Comparison of ENCODE assay signal across 28 cellular contexts in genomic region chr5:101440173-101440572, GRCh38.
"Had no signal": no experiment of that assay in that cellular context is flagged by ENCODE, and none has a peak within 500 bp of the region (broad histone marks: within the 10 kb centered on the region; RNA-seq: fewer than 3 reads in every experiment).

No MANE protein-coding gene starts in this region.

- H3K27ac ChIP-seq: left lung, lower lobe of right lung, neural progenitor cell, parathyroid adenoma, psoas muscle, right atrium auricular region, right lobe of liver, tibial nerve, uterus had no signal

- H3K27ac Mint-ChIP-seq: immature natural killer cell; natural killer cell; nephron progenitor cell; neural progenitor cell; stimulated activated memory B cell treated with anti-CD40 and anti-IgM and Interleukin-4, amounts not matched to agents 10 μg/mL and 1 μg/mL and 100 μg/mL, for 72 hours; stimulated activated naive CD8-positive, alpha-beta T cell treated with anti-CD3 and anti-CD28 coated beads, Interleukin-15, amount 100 ng/mL, for 72 hours; type B pancreatic cell had no signal

- H3K27me3 Mint-ChIP-seq: stimulated activated memory B cell treated with anti-CD40 and anti-IgM and Interleukin-4, amounts not matched to agents 10 μg/mL and 1 μg/mL and 100 μg/mL, for 72 hours; stimulated activated naive CD8-positive, alpha-beta T cell treated with anti-CD3 and anti-CD28 coated beads, Interleukin-15, amount 100 ng/mL, for 72 hours; type B pancreatic cell had no signal

- DNase-seq: hypothalamus; immature natural killer cell; kidney; left colon; left lung; lower lobe of right lung; mammary epithelial cell; mesenchymal stem cell; natural killer cell; nephron progenitor cell; nucleus accumbens; psoas muscle; right lobe of liver; stimulated activated CD4-positive, alpha-beta T cell treated with anti-CD3 and anti-CD28 coated beads, Interleukin-1b, Interleukin-23, amount 100 ng/mL, for 48 hours; stimulated activated CD4-positive, alpha-beta T cell treated with anti-CD3 and anti-CD28 coated beads, Interleukin-2, amount 100 ng/mL, for 48 hours; stimulated activated CD4-positive, alpha-beta T cell treated with anti-CD3 and anti-CD28 coated beads, Interleukin-4, amount 100 ng/mL, for 4 hours; stimulated activated CD8-positive, alpha-beta memory T cell treated with anti-CD3 and anti-CD28 coated beads, Interleukin-4, amount 100 ng/mL, for 48 hours; stimulated activated naive CD4-positive, alpha-beta T cell treated with Interleukin-2 at 50 U/mL for 16 hours; stimulated activated naive CD8-positive, alpha-beta T cell treated with anti-CD3 and anti-CD28 coated beads, Interleukin-15, amount 100 ng/mL, for 72 hours; substantia nigra; uterus had no signal

- H2AFZ ChIP-seq: neural progenitor cell, parathyroid adenoma had no signal

- H3K4me2 ChIP-seq: neural progenitor cell, smooth muscle cell had no signal

- H3K9ac ChIP-seq: neural progenitor cell, parathyroid adenoma had no signal

- H3K9me3 ChIP-seq: lower lobe of right lung, psoas muscle, right atrium auricular region, right lobe of liver, uterus had no signal

- ATAC-seq: left colon; left lung; lower lobe of right lung; natural killer cell; psoas muscle; right lobe of liver; stimulated activated memory B cell treated with anti-CD40 and anti-IgM and Interleukin-4, amounts not matched to agents 10 μg/mL and 1 μg/mL and 100 μg/mL, for 72 hours; stimulated activated naive CD8-positive, alpha-beta T cell treated with anti-CD3 and anti-CD28 coated beads, Interleukin-15, amount 100 ng/mL, for 72 hours had no signal

- H3K36me3 Mint-ChIP-seq: immature natural killer cell; natural killer cell; neural progenitor cell; stimulated activated memory B cell treated with anti-CD40 and anti-IgM and Interleukin-4, amounts not matched to agents 10 μg/mL and 1 μg/mL and 100 μg/mL, for 72 hours; type B pancreatic cell had no signal

- H3K79me2 ChIP-seq: parathyroid adenoma had no signal

- H3K27me3 ChIP-seq: left lung, neural progenitor cell, right atrium auricular region, right lobe of liver, tibial nerve had no signal

- H3K4me1 Mint-ChIP-seq: immature natural killer cell; natural killer cell; stimulated activated memory B cell treated with anti-CD40 and anti-IgM and Interleukin-4, amounts not matched to agents 10 μg/mL and 1 μg/mL and 100 μg/mL, for 72 hours; stimulated activated naive CD8-positive, alpha-beta T cell treated with anti-CD3 and anti-CD28 coated beads, Interleukin-15, amount 100 ng/mL, for 72 hours had no signal

- H3K4me3 Mint-ChIP-seq: immature natural killer cell; natural killer cell; nephron progenitor cell; neural progenitor cell; stimulated activated memory B cell treated with anti-CD40 and anti-IgM and Interleukin-4, amounts not matched to agents 10 μg/mL and 1 μg/mL and 100 μg/mL, for 72 hours; stimulated activated naive CD8-positive, alpha-beta T cell treated with anti-CD3 and anti-CD28 coated beads, Interleukin-15, amount 100 ng/mL, for 72 hours; type B pancreatic cell had no signal

- H3K4me3 ChIP-seq: left lung, lower lobe of right lung, neural progenitor cell, psoas muscle, right atrium auricular region, right lobe of liver, smooth muscle cell, tibial nerve, uterus had no signal

- H3K4me1 ChIP-seq: left lung, lower lobe of right lung, neural progenitor cell, parathyroid adenoma, psoas muscle, right atrium auricular region, right lobe of liver, uterus had no signal

- H3K36me3 ChIP-seq: left lung, lower lobe of right lung, neural progenitor cell, right atrium auricular region, right lobe of liver, tibial nerve had no signal
